ENCODE assay signal across 7 cellular contexts in genomic region chr16:33938097-33938496, GRCh38.
DNase-seq lines count a peak whose midpoint lies in the region; ATAC-seq, FAIRE-seq and TF ChIP-seq lines count a peak whose summit lies in the region.
"Not testable (repeated sequence)": the region's sequence is repeated elsewhere in the genome, so short reads cannot be mapped to it uniquely, and the experiment has no call there.

No MANE protein-coding gene starts in this region.

- H3K4me3 ChIP-seq in PC-9, upper lobe of right lung: not testable (repeated sequence)

- H3K27me3 Mint-ChIP-seq in activated CD8-positive, alpha-beta T cell treated with anti-CD3 and anti-CD28 coated beads for 36 hours, result not testable (repeated sequence)

- not testable (repeated sequence) for H3K27ac Mint-ChIP-seq in activated CD8-positive, alpha-beta T cell treated with anti-CD3 and anti-CD28 coated beads for 36 hours

- not testable (repeated sequence) for H3K9me3 Mint-ChIP-seq in activated CD8-positive, alpha-beta T cell treated with anti-CD3 and anti-CD28 coated beads for 36 hours

- DNase-seq in PC-9, result peak in 1 of 2 experiments; percentile 38
- peak; percentile 1 for DNase-seq in activated CD8-positive, alpha-beta T cell treated with anti-CD3 and anti-CD28 coated beads for 36 hours
- peak; percentile 35 for DNase-seq in left ventricle myocardium superior
- DNase-seq in upper lobe of right lung, result peak; percentile 25

- H3K4me2 ChIP-seq in PC-9, result not testable (repeated sequence)

- CTCF ChIA-PET in PC-9 (lab: Charles Lee); activated CD8-positive, alpha-beta T cell treated with anti-CD3 and anti-CD28 coated beads for 36 hours (lab: Charles Lee): not testable (repeated sequence)

- H3K4me1 ChIP-seq in PC-9 (replicated peaks; ENCODE audit: insufficient read depth); upper lobe of right lung: not testable (repeated sequence)

- H3K9me3 ChIP-seq in PC-9 (ENCODE audit: insufficient read depth, low read depth); upper lobe of right lung: not testable (repeated sequence)

- H2AFZ ChIP-seq in PC-9, result not testable (repeated sequence)

- H4K20me1 ChIP-seq in PC-9 (ENCODE audit: insufficient read depth), result not testable (repeated sequence)

- H3K9me2 ChIP-seq in PC-9 (ENCODE audit: insufficient read depth), result not testable (repeated sequence)

- not testable (repeated sequence) for H3K4me1 Mint-ChIP-seq in activated CD8-positive, alpha-beta T cell treated with anti-CD3 and anti-CD28 coated beads for 36 hours (ENCODE audit: low read depth)

- POLR2A ChIA-PET in PC-9 (lab: Charles Lee; ENCODE audit: unreplicated experiment); activated CD8-positive, alpha-beta T cell treated with anti-CD3 and anti-CD28 coated beads for 36 hours (lab: Charles Lee): not testable (repeated sequence)

- intact Hi-C loops in PC-9 (cut with micrococcal nuclease; ENCODE audit: unreplicated experiment); activated CD8-positive, alpha-beta T cell treated with anti-CD3 and anti-CD28 coated beads for 36 hours (cut with micrococcal nuclease); left ventricle myocardium superior (cut with micrococcal nuclease); upper lobe of right lung (cut with DNase I): not testable (repeated sequence)

- BruUV-seq in PC-9 (replicated peaks; lab: Mats Ljungman, UMichigan), result not testable (repeated sequence)

- not testable (repeated sequence) for H3K27ac ChIP-seq in 22Rv1, PC-9, upper lobe of right lung

- not testable (repeated sequence) for H3K36me3 ChIP-seq in PC-9 (ENCODE audit: low read depth); upper lobe of right lung

- not testable (repeated sequence) for ATAC-seq in activated CD8-positive, alpha-beta T cell treated with anti-CD3 and anti-CD28 coated beads for 36 hours; left ventricle myocardium superior; upper lobe of right lung

- peak; percentile 19 for FAIRE-seq in TTC549 (lab: Jason Lieb, UNC)

- H3K4me3 Mint-ChIP-seq in activated CD8-positive, alpha-beta T cell treated with anti-CD3 and anti-CD28 coated beads for 36 hours, result not testable (repeated sequence)

- H3K36me3 Mint-ChIP-seq in activated CD8-positive, alpha-beta T cell treated with anti-CD3 and anti-CD28 coated beads for 36 hours (ENCODE audit: low read depth), result not testable (repeated sequence)

- peak; percentile 39 for TF ChIP-seq CTCF in 22Rv1 (IDR thresholded peaks at IDR 0.05)
- TF ChIP-seq CTCF in LNCAP (IDR thresholded peaks at IDR 0.05), result peak; percentile 33; the same call in 1 of the 2 replicates
- TF ChIP-seq CTCF in PC-9 (conservative IDR thresholded peaks at IDR 0.05), result peak; percentile 43; the same call in 1 of the 2 replicates
- not testable (repeated sequence) for TF ChIP-seq CTCF in activated CD8-positive, alpha-beta T cell treated with anti-CD3 and anti-CD28 coated beads for 36 hours (IDR thresholded peaks at IDR 0.05); upper lobe of right lung (IDR thresholded peaks at IDR 0.05)

- H3K27me3 ChIP-seq in PC-9 (ENCODE audit: insufficient read depth, low read depth), result peaks cover 14% of the 10 kb centered on the region; the same call in 1 of the 2 replicates
- H3K27me3 ChIP-seq in upper lobe of right lung, result not testable (repeated sequence)

- H3K79me2 ChIP-seq in PC-9 (ENCODE audit: low read depth), result not testable (repeated sequence)

- not testable (repeated sequence) for H3F3A ChIP-seq in PC-9 (ENCODE audit: insufficient read depth, low read depth)
